Comparison of ENCODE assay signal across 8 cellular contexts in genomic region chr10:77637474-77637985, GRCh38. TPM values are rescaled to one million over a fixed set of nuclear protein-coding genes. Genes with fewer than 3 reads are reported as not detected.
A peak's percentile ranks its signal among the peaks of the same experiment; 100 is the strongest.
DNase-seq lines count a peak whose midpoint lies in the region; TF ChIP-seq lines count a peak whose summit lies in the region.

TSS of gene KCNMA1 (minus strand) at chr10:77637808.

- H3K4me1 Mint-ChIP-seq in nephron progenitor cell = peaks cover 42% of the 10 kb centered on the region

- H3K4me1 ChIP-seq in fibroblast of lung (ENCODE audit: control insufficient read depth, extremely low read depth, insufficient read depth, low read length) (peaks cover 4% of the 10 kb centered on the region), OCI-LY7 (ENCODE audit: insufficient read depth, low read length, poor library complexity, severe bottlenecking) (no peaks in the 10 kb centered on the region)

- H2AFZ ChIP-seq in fibroblast of lung (ENCODE audit: low read length) = peak within 1 kb of the TSS; percentile 85
- H2AFZ ChIP-seq in OCI-LY7 (ENCODE audit: low read length) = no peak within 1 kb of the TSS

- intact Hi-C loops in OCI-LY7 (cut with micrococcal nuclease; ENCODE audit: unreplicated experiment) = no loop called here

- H3K27ac ChIP-seq in fibroblast of lung (ENCODE audit: insufficient read depth, low read length) = peak within 1 kb of the TSS; percentile 48
- H3K27ac ChIP-seq in OCI-LY7 (ENCODE audit: low read depth, low read length, poor library complexity, severe bottlenecking) = no peak within 1 kb of the TSS

- H3K4me3 ChIP-seq in fibroblast of lung (replicated peaks in 1 of 4; ENCODE audit: control extremely low read depth in 1 of 4, insufficient read depth in 1 of 4, low read depth in 3 of 4, low read length in 4 of 4) (peak within 1 kb of the TSS; percentile 76 to 89 (median 85)), OCI-LY7 (ENCODE audit: low read depth, low read length, poor library complexity, severe bottlenecking) (no peak within 1 kb of the TSS)

- CTCF ChIA-PET in OCI-LY7 (lab: Charles Lee; ENCODE audit: unreplicated experiment) = no interaction called here

- in situ Hi-C loops in G401 (cut with HindIII; ENCODE audit: low sequenced_read_pairs) = loop anchor here (25.0 kb wide), 1 partner anchor 475 kb away; no protein-coding TSS in a partner anchor

- peak within 1 kb of the TSS; percentile 55 for H3K9ac ChIP-seq in fibroblast of lung (ENCODE audit: insufficient read depth, low read length)

- H3K9me3 ChIP-seq in fibroblast of lung (ENCODE audit: control insufficient read depth, insufficient read depth, low read depth, low read length) = no peaks in the 10 kb centered on the region
- no peaks in the 10 kb centered on the region for H3K9me3 ChIP-seq in OCI-LY7 (ENCODE audit: low read length)

- H3K27me3 Mint-ChIP-seq in nephron progenitor cell (ENCODE audit: low read depth, poor library complexity) = peaks cover 87% of the 10 kb centered on the region

- H3K4me2 ChIP-seq in fibroblast of lung (ENCODE audit: extremely low read depth, insufficient read depth, low read length) (peak within 1 kb of the TSS; percentile 91), OCI-LY7 (ENCODE audit: low read length) (no peak within 1 kb of the TSS)

- no peaks in the 10 kb centered on the region for H3K9me3 Mint-ChIP-seq in nephron progenitor cell

- H3K27ac Mint-ChIP-seq in nephron progenitor cell = no peak within 1 kb of the TSS

- POLR2A ChIA-PET in OCI-LY7 (lab: Charles Lee) = no interaction called here

- H4K20me1 ChIP-seq in fibroblast of lung (ENCODE audit: control insufficient read depth, extremely low read depth, insufficient read depth, low read length) (no peaks in the 10 kb centered on the region), OCI-LY7 (ENCODE audit: insufficient read depth, low read length) (no peaks in the 10 kb centered on the region)

- peak within 1 kb of the TSS; percentile 88 for H3K4me3 Mint-ChIP-seq in nephron progenitor cell

- H3K36me3 Mint-ChIP-seq in nephron progenitor cell (ENCODE audit: low read depth) = no peaks in the 10 kb centered on the region

- H3K36me3 ChIP-seq in fibroblast of lung (ENCODE audit: control insufficient read depth, insufficient read depth, low read length) = no peaks in the 10 kb centered on the region
- H3K36me3 ChIP-seq in OCI-LY7 (ENCODE audit: insufficient read depth, low read length) = no peaks in the 10 kb centered on the region

- H3K9me2 ChIP-seq in OCI-LY7 (ENCODE audit: insufficient read depth, low read length) = no peaks in the 10 kb centered on the region

- TF ChIP-seq CTCF in fibroblast of lung (conservative IDR thresholded peaks at IDR 0.05 in 1 of 2, IDR thresholded peaks at IDR 0.05 in 1 of 2; ENCODE audit: low read depth in 1 of 2, low read length in 2 of 2) (no peak), nephron progenitor cell (IDR thresholded peaks at IDR 0.05) (no peak), OCI-LY7 (conservative IDR thresholded peaks at IDR 0.05; ENCODE audit: low read length) (no peak)

- H3K27me3 ChIP-seq in fibroblast of lung (ENCODE audit: control insufficient read depth, insufficient read depth, low read length) = no peaks in the 10 kb centered on the region

- H3K79me2 ChIP-seq in fibroblast of lung (ENCODE audit: control insufficient read depth, insufficient read depth, low read length) = peaks cover 37% of the 10 kb centered on the region
- H3K79me2 ChIP-seq in OCI-LY7 (ENCODE audit: insufficient read depth, low read depth, low read length) = no peaks in the 10 kb centered on the region

- BruUV-seq in OCI-LY7 (replicated peaks; lab: Mats Ljungman, UMichigan) = no TSS peak

- peak; percentile 18 for DNase-seq in stimulated activated CD4-positive, alpha-beta T cell treated with anti-CD3 and anti-CD28 coated beads, Interleukin-15, amount 100 ng/mL, for 24 hours
- no peak for DNase-seq in stimulated activated CD4-positive, alpha-beta T cell treated with anti-CD3 and anti-CD28 coated beads, Interleukin-1b, Interleukin-23, amount 100 ng/mL, for 48 hours
- DNase-seq in SW480 (ENCODE audit: low spot score) = peak; percentile 25
- DNase-seq in fibroblast of lung (ENCODE audit: low read depth in 2 of 2) = peak; percentile 40 to 48
- peak; percentile 58 for DNase-seq in nephron progenitor cell
- no peak for DNase-seq in OCI-LY7 (ENCODE audit: low spot score)
- DNase-seq in NCI-H1048 (lab: John Stamatoyannopoulos, UW) = no peak
- no peak for DNase-seq in G401 (ENCODE audit: low spot score)

RNA-seq across cellular contexts. Expression of gene KCNMA1, which starts in this region (rescaled TPM):
- total RNA-seq in fibroblast of lung (103 and 138 TPM in 2 replicates), OCI-LY7 (2022) (not detected in 2 replicates)
- polyA plus RNA-seq in fibroblast of lung = 31.0 and 70.0 TPM in 2 replicates
- polyA plus RNA-seq in fibroblast of lung (2012) = 23.3 and 68.0 TPM in 2 replicates
- 53.2 and 116 TPM in 2 replicates for polyA minus RNA-seq in fibroblast of lung (ENCODE audit: low replicate concordance)
- not detected in 2 replicates for total RNA-seq in OCI-LY7 (2014; rRNA removed; shearing (Covaris generic))
- 0.81 and 3.9 TPM in 2 replicates for total RNA-seq in G401 (2014; rRNA removed; shearing (Covaris generic))

Comparison
In these comparisons a context has a peak if more than half of its experiments do, and no peak if none do; other contexts are left out.
1. RNA of gene KCNMA1 (total RNA-seq): 103 to 138 TPM in fibroblast of lung; 0.81 to 3.9 TPM in G401 and not detected in OCI-LY7; every median in the first group is over 10 times any median in the second.
2. DNase-seq: peak in stimulated activated CD4-positive, alpha-beta T cell treated with anti-CD3 and anti-CD28 coated beads, Interleukin-15, amount 100 ng/mL, for 24 hours (single experiment), SW480 (single experiment), fibroblast of lung (2 of 2) and nephron progenitor cell (single experiment); none in stimulated activated CD4-positive, alpha-beta T cell treated with anti-CD3 and anti-CD28 coated beads, Interleukin-1b, Interleukin-23, amount 100 ng/mL, for 48 hours (single experiment), OCI-LY7 (single experiment), NCI-H1048 (single experiment) and G401 (single experiment).